24 cellular contexts compared by ENCODE assay signal in the genomic region with DNA sequence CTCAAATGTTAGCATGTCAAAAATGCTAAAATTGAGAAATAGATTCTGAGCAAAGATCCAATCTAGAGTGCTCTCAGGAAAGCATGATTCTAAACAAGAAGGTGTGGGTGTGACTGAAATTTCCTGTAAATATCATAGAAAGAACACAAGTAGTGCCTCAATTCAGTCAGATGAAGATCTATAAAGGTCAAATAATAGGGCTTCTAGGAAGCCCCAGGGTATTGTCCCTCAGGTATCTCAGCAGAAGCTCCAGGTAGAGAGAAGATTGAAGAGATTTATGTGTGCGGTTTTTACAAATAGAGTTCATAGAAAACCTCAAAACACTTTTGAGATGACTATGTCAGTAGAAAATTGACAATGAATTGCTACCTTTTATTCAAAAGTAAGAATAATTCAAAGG. TPM values are rescaled to one million over a fixed set of nuclear protein-coding genes. Genes with fewer than 3 reads are reported as not detected.
DNase-seq lines count a peak whose midpoint lies in the region; ATAC-seq, FAIRE-seq and TF ChIP-seq lines count a peak whose summit lies in the region.
"Had no signal": no experiment of that assay in that cellular context is flagged by ENCODE, and none has a peak within 500 bp of the region (broad histone marks: within the 10 kb centered on the region; RNA-seq: fewer than 3 reads in every experiment).

No MANE protein-coding gene starts in this region.

- peak overlapping the region; percentile 1 for H3K27ac Mint-ChIP-seq in activated naive CD4-positive, alpha-beta T cell treated with anti-CD3 and anti-CD28 coated beads, Interleukin-2, amount 10 ng/mL, durations not matched to agents 7 days and 5 days
- peak overlapping the region; percentile 49 for H3K27ac Mint-ChIP-seq in T-helper 17 cell
- H3K27ac Mint-ChIP-seq: activated CD4-positive, alpha-beta T cell treated with anti-CD3 and anti-CD28 coated beads, Interleukin-2, amount 10 ng/mL, durations not matched to agents 7 days and 5 days; neural progenitor cell had no signal

- TF ChIP-seq POLR2A in GM12878 (IDR thresholded peaks at IDR 0.05; ENCODE audit: low read depth, low read length) (no peak), GM12891 (IDR thresholded peaks at IDR 0.05; ENCODE audit: low read depth, low read length) (no peak)

- no TSS peak for BruUV-seq in GM12878 (replicated peaks; lab: Mats Ljungman, UMichigan)

- H3K9me3 Mint-ChIP-seq in activated naive CD4-positive, alpha-beta T cell treated with anti-CD3 and anti-CD28 coated beads, Interleukin-2, amount 10 ng/mL, durations not matched to agents 7 days and 5 days = no peaks in the 10 kb centered on the region
- H3K9me3 Mint-ChIP-seq: activated CD4-positive, alpha-beta T cell treated with anti-CD3 and anti-CD28 coated beads, Interleukin-2, amount 10 ng/mL, durations not matched to agents 7 days and 5 days; neural progenitor cell had no signal

- CTCF ChIA-PET in activated naive CD4-positive, alpha-beta T cell treated with anti-CD3 and anti-CD28 coated beads, Interleukin-2, amount 10 ng/mL, durations not matched to agents 7 days and 5 days (lab: Charles Lee) = no interaction called here
- CTCF ChIA-PET in GM12878 (lab: Yijun Ruan, JAX) = interaction anchor here (0.5 kb wide), 1 partner anchor 90 kb away, joined by 4 read pairs; no protein-coding TSS in a partner anchor

- no peaks in the 10 kb centered on the region for H3K9me3 ChIP-seq in T-helper 17 cell (ENCODE audit: control insufficient read depth, low read length, poor library complexity, severe bottlenecking)
- peaks cover 9% of the 10 kb centered on the region; the same call in 2 of the 3 replicates for H3K9me3 ChIP-seq in GM12878 (replicated peaks; ENCODE audit: control insufficient read depth, insufficient read depth, low read length)
- H3K9me3 ChIP-seq: gastroesophageal sphincter had no signal

- 0 out of 2 replicates have a peak, but pooled peaks cover 6% of the 10 kb centered on the region for H3K4me1 ChIP-seq in GM12878 (ENCODE audit: control insufficient read depth, insufficient read depth, low read length)
- H3K4me1 ChIP-seq: gastroesophageal sphincter, neural progenitor cell had no signal

- intact Hi-C loops in GM12878 (cut with micrococcal nuclease; ENCODE audit: unreplicated experiment) = loop anchor here (1.0 kb wide), 1 partner anchor 31 kb away; no protein-coding TSS in a partner anchor

- H3K27me3 Mint-ChIP-seq in activated naive CD4-positive, alpha-beta T cell treated with anti-CD3 and anti-CD28 coated beads, Interleukin-2, amount 10 ng/mL, durations not matched to agents 7 days and 5 days = no peaks in the 10 kb centered on the region
- peaks cover 12% of the 10 kb centered on the region for H3K27me3 Mint-ChIP-seq in T-helper 17 cell
- H3K27me3 Mint-ChIP-seq: activated CD4-positive, alpha-beta T cell treated with anti-CD3 and anti-CD28 coated beads, Interleukin-2, amount 10 ng/mL, durations not matched to agents 7 days and 5 days had no signal

- H3K4me3 Mint-ChIP-seq in activated naive CD4-positive, alpha-beta T cell treated with anti-CD3 and anti-CD28 coated beads, Interleukin-2, amount 10 ng/mL, durations not matched to agents 7 days and 5 days = no peak overlapping the region
- H3K4me3 Mint-ChIP-seq in T-helper 17 cell = peak overlapping the region; percentile 9
- H3K4me3 Mint-ChIP-seq: activated CD4-positive, alpha-beta T cell treated with anti-CD3 and anti-CD28 coated beads, Interleukin-2, amount 10 ng/mL, durations not matched to agents 7 days and 5 days; neural progenitor cell had no signal

- in situ Hi-C loops in GM12878 (cut with MboI) = no loop called here

- H3K36me3 ChIP-seq in GM12878 (ENCODE audit: control insufficient read depth in 2 of 2, insufficient read depth in 2 of 2, low read length in 1 of 2) = no peaks in the 10 kb centered on the region
- H3K36me3 ChIP-seq: gastroesophageal sphincter, neural progenitor cell had no signal

- no peak for TF ChIP-seq CTCF in GM12878 (IDR thresholded peaks at IDR 0.05 in 2 of 3, conservative IDR thresholded peaks at IDR 0.05 in 1 of 3; ENCODE audit: control insufficient read depth in 2 of 3, extremely low read depth in 1 of 3, insufficient read depth in 1 of 3, low read depth in 3 of 3, low read length in 3 of 3)

- no peaks in the 10 kb centered on the region for H4K20me1 ChIP-seq in GM12878 (ENCODE audit: control insufficient read depth, insufficient read depth)

- no peaks in the 10 kb centered on the region for H3K79me2 ChIP-seq in GM12878 (ENCODE audit: control insufficient read depth, insufficient read depth, low read length)

- TF ChIP-seq RAD21 in GM12878 (IDR thresholded peaks at IDR 0.05; ENCODE audit: insufficient read depth, low read depth, low read length) = 0 out of 2 replicates have a peak, but pooled peaks have one; percentile 0

- RAD21 ChIA-PET in GM12878 (lab: Charles Lee; ENCODE audit: unreplicated experiment) = interaction anchor here (1.4 kb wide), 1 partner anchor 85 kb away, joined by 3 read pairs; no protein-coding TSS in a partner anchor

- no peaks in the 10 kb centered on the region for H3K27me3 ChIP-seq in GM12878 (replicated peaks in 1 of 2; ENCODE audit: control insufficient read depth in 2 of 2, insufficient read depth in 2 of 2, low read length in 1 of 2)
- H3K27me3 ChIP-seq: gastroesophageal sphincter, neural progenitor cell had no signal

- DNase-seq in activated naive CD4-positive, alpha-beta T cell treated with anti-CD3 and anti-CD28 coated beads, Interleukin-2, amount 10 ng/mL, durations not matched to agents 7 days and 5 days = no peak
- no peak for DNase-seq in activated naive CD4-positive, alpha-beta T cell (lab: John Stamatoyannopoulos, UW)
- no peak for DNase-seq in T-helper 17 cell
- DNase-seq in GM12878 (ENCODE audit: low read depth, low spot score) = no peak
- no peak for DNase-seq in GM19239 (ENCODE audit: insufficient read length, low spot score)
- DNase-seq in GM12891 (ENCODE audit: insufficient read length, low spot score) = no peak
- no peak for DNase-seq in effector CD4-positive, alpha-beta T cell
- DNase-seq: activated CD4-positive, alpha-beta T cell treated with anti-CD3 and anti-CD28 coated beads, Interleukin-2, amount 10 ng/mL, durations not matched to agents 7 days and 5 days; amniotic stem cell; C1 segment of cervical spinal cord; NCI-H1092 treated with DMSO at 0.1 percent for 48 hours; NCI-H2081; NCI-H345; PC-3; posterior cingulate gyrus; SHP77 treated with DMSO at 0.1 percent for 48 hours; substantia nigra had no signal

- H3K4me3 ChIP-seq in GM12878 = no peak overlapping the region
- H3K4me3 ChIP-seq: coronary artery, gastroesophageal sphincter, neural progenitor cell had no signal

- H3K9ac ChIP-seq in GM12878 (ENCODE audit: control insufficient read depth, insufficient read depth, low read length) = no peak overlapping the region
- H3K9ac ChIP-seq: neural progenitor cell had no signal

- ATAC-seq in T-helper 17 cell (no peak), GM12878 (peak; percentile 57)
- ATAC-seq: gastroesophageal sphincter, PC-3, sciatic nerve had no signal

- peaks cover 20% of the 10 kb centered on the region for H3K4me1 Mint-ChIP-seq in activated naive CD4-positive, alpha-beta T cell treated with anti-CD3 and anti-CD28 coated beads, Interleukin-2, amount 10 ng/mL, durations not matched to agents 7 days and 5 days
- H3K4me1 Mint-ChIP-seq in T-helper 17 cell = peaks cover 9% of the 10 kb centered on the region
- H3K4me1 Mint-ChIP-seq: neural progenitor cell had no signal

- SMC1A ChIA-PET in GM12878 (lab: Charles Lee; ENCODE audit: uncharacterized antibody, unreplicated experiment) = interaction anchor here (1.0 to 1.5 kb wide), 3 partner anchors 10 to 44 kb away, joined by 3 to 4 read pairs (median 4); no protein-coding TSS in a partner anchor

- no peak overlapping the region for H3K27ac ChIP-seq in GM12878 (ENCODE audit: control insufficient read depth, insufficient read depth)
- H3K27ac ChIP-seq: coronary artery, gastroesophageal sphincter, neural progenitor cell had no signal

- no peak for TF ChIP-seq EP300 in GM12878 (IDR thresholded peaks at IDR 0.05; ENCODE audit: borderline replicate concordance in 1 of 2, control insufficient read depth in 1 of 2, low read depth in 2 of 2, low read length in 2 of 2)

- WGBS in GM12878 (ENCODE audit: insufficient coverage, insufficient replicate concordance, low lambda C conversion rate, missing lambda C conversion rate) = 0% methylated on average over 1 of the region's 1 CpG

- POLR2A ChIA-PET in GM12878 (lab: Charles Lee) = no interaction called here

- no peak overlapping the region for H2AFZ ChIP-seq in GM12878 (ENCODE audit: control insufficient read depth, low read depth, low read length)
- H2AFZ ChIP-seq: neural progenitor cell had no signal

- H3K4me2 ChIP-seq in GM12878 (ENCODE audit: control insufficient read depth, insufficient read depth) = 0 out of 2 replicates have a peak overlapping the region, but pooled peaks have one; percentile 7
- H3K4me2 ChIP-seq: neural progenitor cell had no signal

- no peaks in the 10 kb centered on the region for H3K36me3 Mint-ChIP-seq in activated naive CD4-positive, alpha-beta T cell treated with anti-CD3 and anti-CD28 coated beads, Interleukin-2, amount 10 ng/mL, durations not matched to agents 7 days and 5 days
- H3K36me3 Mint-ChIP-seq in T-helper 17 cell (ENCODE audit: low read depth) = no peaks in the 10 kb centered on the region
- H3K36me3 Mint-ChIP-seq: neural progenitor cell had no signal

- FAIRE-seq in GM12878 (lab: Jason Lieb, UNC) (no peak), GM19239 (lab: Jason Lieb, UNC) (no peak), GM12891 (lab: Jason Lieb, UNC) (no peak)
- FAIRE-seq: bronchial epithelial cell, keratinocyte had no signal

TF ChIP-seq in GM12891, 5 proteins besides CTCF, POLR2A, EP300 and RAD21 (continues in another document):
- TF ChIP-seq PAX5 (IDR thresholded peaks at IDR 0.05; ENCODE audit: insufficient read depth, low read length, severe bottlenecking) = no peak

RNA-seq across cellular contexts. Expression of gene KLRD1, which starts 13.0 kb away (rescaled TPM):
- total RNA-seq in T-helper 17 cell (1 to 10 TPM in 1 of 2 donors, not detected in 1; 1.3 TPM), GM12878 (2014; rRNA removed) (under 0.01 TPM in 2 replicates), GM12878 (2014; rRNA removed; fragmentation: Illumina TruSeq; extraction: Trizol) (0.05 TPM in 1 of 2 replicates, not detected in the other), GM12878 (2021) (0.21 TPM in 1 of 2 replicates, not detected in the other)
- 0.20 and 0.48 TPM in 2 replicates for total RNA-seq in GM12878 (2013; cell fraction: nucleolus; rRNA removed)
- polyA plus RNA-seq in GM12878 (2011; ENCODE audit: low read depth) = 0.47 TPM
- polyA plus RNA-seq in GM12878 (2011; rRNA removed) (0.39 and 0.50 TPM in 2 replicates), GM12878 (2014; fragmentation: Illumina TruSeq; extraction: Trizol) (0.03 and 0.63 TPM in 2 replicates), GM12878 (2014; fragmentation: Nextera tagmentation; extraction: Ambion mirVana) (under 1 TPM; 0.11 to 0.15 TPM), GM12878 (2014; rRNA removed) (not detected in 2 replicates), GM12878 (2016; fragmentation: Nextera tagmentation; extraction: Ambion mirVana) (under 1 TPM in 1 of 2 experiments, not detected in 1; 0.19 TPM)
- polyA plus RNA-seq in GM12878 (2011; cell fraction: cytosol; rRNA removed) = 0.13 and 0.19 TPM in 2 replicates
- polyA plus RNA-seq in GM12878 (2011; cell fraction: nucleus; rRNA removed) = 0.09 and 0.10 TPM in 2 replicates
- 0.62 and 0.93 TPM in 2 replicates for polyA plus RNA-seq in GM12878 (2012)
- 0.05 and 0.95 TPM in 2 replicates for polyA minus RNA-seq in GM12878 (2011; rRNA and poly(A)+ RNA removed)
- not detected in 2 replicates for polyA minus RNA-seq in GM12878 (2011; cell fraction: cytosol; rRNA and poly(A)+ RNA removed)
- polyA minus RNA-seq in GM12878 (2011; cell fraction: nucleus; rRNA and poly(A)+ RNA removed) = 0.19 and 0.24 TPM in 2 replicates
- 0.33 TPM for polyA plus RNA-seq in GM12891 (2012; ENCODE audit: low read depth, missing spikeins)
- total RNA-seq: LHCN-M2, PC-3 had no signal
